20 cellular contexts compared by ENCODE assay signal in the genomic region with DNA sequence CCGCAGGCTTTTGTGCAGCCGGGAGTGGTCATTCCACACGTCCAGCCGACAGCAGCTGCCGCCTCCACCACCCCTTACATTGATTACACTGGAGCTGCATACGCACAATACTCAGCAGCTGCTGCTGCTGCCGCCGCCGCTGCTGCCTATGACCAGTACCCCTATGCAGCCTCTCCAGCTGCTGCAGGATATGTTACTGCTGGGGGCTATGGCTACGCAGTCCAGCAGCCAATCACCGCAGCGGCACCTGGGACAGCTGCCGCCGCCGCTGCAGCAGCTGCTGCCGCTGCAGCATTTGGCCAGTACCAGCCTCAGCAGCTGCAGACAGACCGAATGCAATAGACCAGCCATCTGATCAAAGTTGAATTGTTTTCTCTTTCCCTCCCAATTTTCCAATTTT. TPM values are rescaled to one million over a fixed set of nuclear protein-coding genes. Genes with fewer than 3 reads are reported as not detected.
DNase-seq lines count a peak whose midpoint lies in the region; ATAC-seq and TF ChIP-seq lines count a peak whose summit lies in the region.
"Had no signal": no experiment of that assay in that cellular context is flagged by ENCODE, and none has a peak within 500 bp of the region (broad histone marks: within the 10 kb centered on the region; RNA-seq: fewer than 3 reads in every experiment).

No MANE protein-coding gene starts in this region.

- H3K9me3 ChIP-seq in gastroesophageal sphincter = no peaks in the 10 kb centered on the region
- H3K9me3 ChIP-seq in neural progenitor cell (ENCODE audit: low read depth) = no peaks in the 10 kb centered on the region
- H3K9me3 ChIP-seq: colonic mucosa, prostate gland had no signal

- WGBS in gastroesophageal sphincter (ENCODE audit: low coverage in 1 of 2), 2 donors = 68% methylated on average over 14 of the region's 17 CpGs; no CpG with 5 or more reads in 1 of the 2 donors

- H3K36me3 Mint-ChIP-seq in neural progenitor cell = peaks cover 24% of the 10 kb centered on the region
- H3K36me3 Mint-ChIP-seq in activated naive CD4-positive, alpha-beta T cell treated with anti-CD3 and anti-CD28 coated beads, Interleukin-2, amount 50 U/mL, for 72 hours = no peaks in the 10 kb centered on the region
- H3K36me3 Mint-ChIP-seq: mesothelial cell of epicardium had no signal

- peak overlapping the region in 3 of 4 donors; percentile 83 to 98 (median 83) for H3K27ac ChIP-seq in gastroesophageal sphincter
- H3K27ac ChIP-seq in neural progenitor cell = no peak overlapping the region
- H3K27ac ChIP-seq: colonic mucosa, prostate gland had no signal

- H3K4me1 ChIP-seq in gastroesophageal sphincter = peaks cover 0 to 50% (median 6%) of the 10 kb centered on the region in 3 donors
- no peaks in the 10 kb centered on the region for H3K4me1 ChIP-seq in neural progenitor cell
- H3K4me1 ChIP-seq: prostate gland had no signal

- no peak for TF ChIP-seq POLR2A in gastroesophageal sphincter (IDR thresholded peaks at IDR 0.05)

- H3K9me3 Mint-ChIP-seq in neural progenitor cell = no peaks in the 10 kb centered on the region
- H3K9me3 Mint-ChIP-seq in activated naive CD4-positive, alpha-beta T cell treated with anti-CD3 and anti-CD28 coated beads, Interleukin-2, amount 50 U/mL, for 72 hours = no peaks in the 10 kb centered on the region
- H3K9me3 Mint-ChIP-seq: CD4-positive, alpha-beta T cell; mesothelial cell of epicardium had no signal

- no peaks in the 10 kb centered on the region for H3F3A ChIP-seq in neural progenitor cell (ENCODE audit: low read depth)

- no peak for TF ChIP-seq CTCF in gastroesophageal sphincter (IDR thresholded peaks at IDR 0.05)
- TF ChIP-seq CTCF in neural progenitor cell (IDR thresholded peaks at IDR 0.05) = no peak

- H3K27ac Mint-ChIP-seq in neural progenitor cell = no peak overlapping the region
- H3K27ac Mint-ChIP-seq in activated naive CD4-positive, alpha-beta T cell treated with anti-CD3 and anti-CD28 coated beads, Interleukin-2, amount 50 U/mL, for 72 hours = no peak overlapping the region
- H3K27ac Mint-ChIP-seq: CD4-positive, alpha-beta T cell; mesothelial cell of epicardium had no signal

- no peak overlapping the region for H2AFZ ChIP-seq in neural progenitor cell (replicated peaks)

- TF ChIP-seq EP300 in gastroesophageal sphincter (IDR thresholded peaks at IDR 0.05) = no peak

- H3K79me2 ChIP-seq in neural progenitor cell (ENCODE audit: low read depth) = no peaks in the 10 kb centered on the region

- peaks cover 3% of the 10 kb centered on the region for H3K27me3 Mint-ChIP-seq in neural progenitor cell (ENCODE audit: insufficient read depth, low read depth)
- H3K27me3 Mint-ChIP-seq: brain had no signal

- ATAC-seq in gastroesophageal sphincter (no peak), GM19452 (IDR thresholded peaks at IDR 0.05; ENCODE audit: unreplicated experiment) (no peak), HG02973 (IDR thresholded peaks at IDR 0.05; ENCODE audit: unreplicated experiment) (no peak)
- ATAC-seq in activated naive CD4-positive, alpha-beta T cell treated with anti-CD3 and anti-CD28 coated beads, Interleukin-2, amount 50 U/mL, for 72 hours = no peak

- H3K36me3 ChIP-seq in gastroesophageal sphincter (peaks cover 0 to 26% of the 10 kb centered on the region in 2 donors), neural progenitor cell (peaks cover 9% of the 10 kb centered on the region)
- H3K36me3 ChIP-seq: colonic mucosa, prostate gland had no signal

- H3K4me2 ChIP-seq in neural progenitor cell = no peak overlapping the region

- no peak overlapping the region for H3K4me3 Mint-ChIP-seq in neural progenitor cell
- H3K4me3 Mint-ChIP-seq: CD4-positive, alpha-beta T cell; mesothelial cell of epicardium had no signal

- H3K4me3 ChIP-seq in gastroesophageal sphincter (no peak overlapping the region), neural progenitor cell (no peak overlapping the region)
- H3K4me3 ChIP-seq: colonic mucosa, prostate gland had no signal

- H3K9ac ChIP-seq in neural progenitor cell = no peak overlapping the region

- no peaks in the 10 kb centered on the region for H3K27me3 ChIP-seq in gastroesophageal sphincter
- no peaks in the 10 kb centered on the region for H3K27me3 ChIP-seq in neural progenitor cell
- H3K27me3 ChIP-seq: colonic mucosa had no signal

- DNase-seq in COR-L47 (lab: John Stamatoyannopoulos, UW) = peak; percentile 43
- DNase-seq in NCI-H146 treated with DMSO at 0.1 percent for 48 hours (lab: John Stamatoyannopoulos, UW; ENCODE audit: unreplicated experiment) = peak; percentile 15
- peak; percentile 24 for DNase-seq in neural progenitor cell (ENCODE audit: low spot score)
- no peak for DNase-seq in activated naive CD4-positive, alpha-beta T cell treated with anti-CD3 and anti-CD28 coated beads, Interleukin-2, amount 50 U/mL, for 72 hours (ENCODE audit: low spot score in 2 of 2)
- DNase-seq in stimulated activated CD4-positive, alpha-beta T cell treated with anti-CD3 and anti-CD28 coated beads, Interleukin-2, amount 100 ng/mL, for 48 hours = no peak
- DNase-seq: activated CD4-positive, CD25-positive, alpha-beta regulatory T cell treated with anti-CD3 and anti-CD28 coated beads, Interleukin-2, amount 50 U/mL, for 72 hours; CD4-positive, alpha-beta T cell; colonic mucosa; DMS79; hypothalamus; NCI-H2081 treated with DMSO at 0.1 percent for 48 hours; NCI-H524 treated with DMSO at 0.1 percent for 48 hours had no signal

- peaks cover 3% of the 10 kb centered on the region for H4K20me1 ChIP-seq in neural progenitor cell (ENCODE audit: low read depth)

- peaks cover 5% of the 10 kb centered on the region for H3K4me1 Mint-ChIP-seq in neural progenitor cell

RNA-seq across cellular contexts. Expression of a gene that starts 10.6 kb away (rescaled TPM):
- total RNA-seq in gastroesophageal sphincter = 10 to 100 TPM in 3 of 4 donors, 1 to 10 TPM in 1; 4.7 to 32.0 (median 23.5) TPM
- total RNA-seq in neural progenitor cell (ENCODE audit: low replicate concordance) = 17.3 and 27.6 TPM in 2 replicates
- not detected for total RNA-seq in activated naive CD4-positive, alpha-beta T cell treated with anti-CD3 and anti-CD28 coated beads, Interleukin-2, amount 50 U/mL, for 72 hours
- total RNA-seq: activated CD8-positive, alpha-beta memory T cell treated with anti-CD3 and anti-CD28 coated beads for 36 hours; OCI-LY7 had no signal

Comparison
In these comparisons a context has a peak if more than half of its experiments do, and no peak if none do; other contexts are left out.
1. DNase-seq: peak in COR-L47 (single experiment), NCI-H146 treated with DMSO at 0.1 percent for 48 hours (single experiment) and neural progenitor cell (single experiment); none in activated naive CD4-positive, alpha-beta T cell treated with anti-CD3 and anti-CD28 coated beads, Interleukin-2, amount 50 U/mL, for 72 hours (0 of 2) and stimulated activated CD4-positive, alpha-beta T cell treated with anti-CD3 and anti-CD28 coated beads, Interleukin-2, amount 100 ng/mL, for 48 hours (0 of 2).
2. RNA of a gene that starts 10.6 kb away (total RNA-seq): 17.3 to 27.6 TPM in neural progenitor cell and 4.7 to 32.0 TPM in gastroesophageal sphincter; not detected in activated naive CD4-positive, alpha-beta T cell treated with anti-CD3 and anti-CD28 coated beads, Interleukin-2, amount 50 U/mL, for 72 hours; every median in the first group is over 4 times any median in the second.